Comparison of ENCODE assay signal across 10 cellular contexts in the genomic region with DNA sequence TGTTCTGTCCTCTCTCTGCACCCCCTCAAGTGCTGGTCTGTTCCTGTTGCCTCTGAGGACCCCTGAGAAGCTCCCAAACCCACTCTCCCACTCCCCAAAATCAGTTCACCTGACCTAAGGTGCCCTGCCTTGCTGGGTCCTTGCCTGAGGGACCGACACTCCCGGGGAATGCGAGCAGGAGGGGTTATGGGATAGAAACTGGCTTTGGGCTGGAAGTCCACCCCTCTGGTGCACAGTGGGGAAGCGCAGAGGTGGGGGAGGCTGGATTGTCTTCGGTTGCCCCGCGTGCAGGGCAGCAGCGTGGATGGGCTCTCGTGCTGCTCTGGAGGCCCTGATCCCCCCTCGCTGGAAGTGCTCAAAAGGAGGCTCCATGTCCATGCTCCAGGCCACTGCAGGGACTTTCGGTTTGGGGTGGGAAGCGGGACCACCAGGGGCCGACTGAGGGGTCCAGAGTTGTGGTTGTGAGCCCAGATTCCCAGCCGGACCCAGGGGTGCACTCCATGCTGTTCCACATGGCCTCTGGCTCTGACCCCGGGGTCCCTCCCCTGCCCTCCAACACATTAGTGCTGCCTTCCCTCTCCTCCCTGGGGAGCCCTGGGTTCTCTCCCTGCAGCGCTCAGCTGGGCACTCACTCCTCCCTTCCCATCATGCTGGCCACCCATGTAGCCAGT. TPM values are rescaled to one million over a fixed set of nuclear protein-coding genes. Genes with fewer than 3 reads are reported as not detected.
"Had no signal": no experiment of that assay in that cellular context is flagged by ENCODE, and none has a peak within 500 bp of the region (broad histone marks: within the 10 kb centered on the region; RNA-seq: fewer than 3 reads in every experiment).

No MANE protein-coding gene starts in this region.

- H3K4me1 Mint-ChIP-seq: stimulated activated effector memory CD8-positive, alpha-beta T cell treated with anti-CD3 and anti-CD28 coated beads, Interleukin-12 subunit alpha, Interleukin-12 subunit beta, amount 100 ng/mL, for 72 hours had no signal

- H3K36me3 ChIP-seq: tibial nerve had no signal

- ATAC-seq: esophagus mucosa; left lobe of liver; stimulated activated effector memory CD8-positive, alpha-beta T cell treated with anti-CD3 and anti-CD28 coated beads, Interleukin-12 subunit alpha, Interleukin-12 subunit beta, amount 100 ng/mL, for 72 hours had no signal

- H3K9me3 ChIP-seq: tibial nerve had no signal

- H3K9me3 Mint-ChIP-seq: activated T-helper 2 cell treated with anti-CD3 and anti-CD28 coated beads, Interferon-gamma antibody, Interleukin-2, Interleukin-4, amounts not matched to agents 10 μg/mL and 5 μg/mL and 100 μg/mL, durations not matched to agents 14 hours and 24 hours and 36 hours; nephron progenitor cell; stimulated activated effector memory CD8-positive, alpha-beta T cell treated with anti-CD3 and anti-CD28 coated beads, Interleukin-12 subunit alpha, Interleukin-12 subunit beta, amount 100 ng/mL, for 72 hours had no signal

- H3K4me3 Mint-ChIP-seq: nephron progenitor cell; stimulated activated effector memory CD8-positive, alpha-beta T cell treated with anti-CD3 and anti-CD28 coated beads, Interleukin-12 subunit alpha, Interleukin-12 subunit beta, amount 100 ng/mL, for 72 hours had no signal

- H3K4me3 ChIP-seq: dorsolateral prefrontal cortex, tibial nerve had no signal

- H3K27ac Mint-ChIP-seq: activated T-helper 2 cell treated with anti-CD3 and anti-CD28 coated beads, Interferon-gamma antibody, Interleukin-2, Interleukin-4, amounts not matched to agents 10 μg/mL and 5 μg/mL and 100 μg/mL, durations not matched to agents 14 hours and 24 hours and 36 hours; stimulated activated effector memory CD8-positive, alpha-beta T cell treated with anti-CD3 and anti-CD28 coated beads, Interleukin-12 subunit alpha, Interleukin-12 subunit beta, amount 100 ng/mL, for 72 hours had no signal

- H3K27ac ChIP-seq: dorsolateral prefrontal cortex had no signal

- DNase-seq: activated naive CD4-positive, alpha-beta T cell treated with anti-CD3 and anti-CD28 coated beads, Interleukin-2, amount 50 U/mL, for 16 hours; nephron progenitor cell; T-helper 9 cell had no signal

- H3K36me3 Mint-ChIP-seq: stimulated activated effector memory CD8-positive, alpha-beta T cell treated with anti-CD3 and anti-CD28 coated beads, Interleukin-12 subunit alpha, Interleukin-12 subunit beta, amount 100 ng/mL, for 72 hours had no signal

RNA-seq across cellular contexts. Expression of a gene that starts 7.6 kb away (rescaled TPM):
- total RNA-seq: pulmonary artery endothelial cell had no signal
